ENCODE assay signal across 9 cellular contexts in genomic region chr17:9291912-9292562, GRCh38.
DNase-seq lines count a peak whose midpoint lies in the region; ATAC-seq and TF ChIP-seq lines count a peak whose summit lies in the region.
"Had no signal": no experiment of that assay in that cellular context is flagged by ENCODE, and none has a peak within 500 bp of the region (broad histone marks: within the 10 kb centered on the region; RNA-seq: fewer than 3 reads in every experiment).

No MANE protein-coding gene starts in this region.

- TF ChIP-seq CTCF in GM10248 (IDR thresholded peaks at IDR 0.05; ENCODE audit: control extremely low read depth, extremely low read depth, low read depth, missing control alignments) (peak; percentile 68), MM.1S (IDR thresholded peaks at IDR 0.05; ENCODE audit: low read length) (peak; percentile 31; the same call in 1 of the 2 replicates), prostate gland (IDR thresholded peaks at IDR 0.05) (peak; percentile 47 to 88 (median 68))

- no peak overlapping the region for H3K27ac Mint-ChIP-seq in activated T-cell treated with anti-CD3 and anti-CD28 coated beads, Interleukin-2, amount 50 U/mL, for 72 hours

- 0 out of 2 replicates have a peak, but pooled peaks cover 5% of the 10 kb centered on the region for H3K4me1 ChIP-seq in MM.1S (ENCODE audit: low read length)
- H3K4me1 ChIP-seq in prostate gland (replicated peaks): no peaks in the 10 kb centered on the region

- H3K9me2 ChIP-seq in MM.1S (replicated peaks; ENCODE audit: insufficient read depth, low read length): no peaks in the 10 kb centered on the region

- peak; percentile 68 for DNase-seq in GM10248 (ENCODE audit: extremely low spot score)
- no peak for DNase-seq in MM.1S
- peak; percentile 60 for DNase-seq in activated T-cell treated with anti-CD3 and anti-CD28 coated beads, Interleukin-2, amount 50 U/mL, for 72 hours
- DNase-seq in glomerular visceral epithelial cell (ENCODE audit: extremely low spot score): peak; percentile 23
- peak; percentile 46 for DNase-seq in prostate gland (ENCODE audit: low spot score)
- no peak for DNase-seq in effector CD8-positive, alpha-beta T cell (lab: John Stamatoyannopoulos, UW)

- no peak overlapping the region for H3K4me2 ChIP-seq in MM.1S (ENCODE audit: low read depth, low read length)

- H3K36me3 Mint-ChIP-seq in activated T-cell treated with anti-CD3 and anti-CD28 coated beads, Interleukin-2, amount 50 U/mL, for 72 hours (ENCODE audit: insufficient read depth in 2 of 2): peaks cover 3 to 4% of the 10 kb centered on the region in 2 donors

- H3K27ac ChIP-seq in MM.1S (ENCODE audit: low read length): no peak overlapping the region
- peak overlapping the region; percentile 22 to 41 for H3K27ac ChIP-seq in prostate gland
- H3K27ac ChIP-seq: neutrophil had no signal

- no peaks in the 10 kb centered on the region for H3K36me3 ChIP-seq in MM.1S (replicated peaks; ENCODE audit: insufficient read depth, low read length)
- H3K36me3 ChIP-seq in prostate gland: no peaks in the 10 kb centered on the region
- H3K36me3 ChIP-seq: neutrophil had no signal

- intact Hi-C loops in prostate gland (cut with DNase I): loop anchor here (5.0 kb wide), 1 partner anchor 50 kb away; no protein-coding TSS in a partner anchor

- POLR2A ChIA-PET in GM10248 (lab: Yijun Ruan, JAX): no interaction called here

- peaks cover 0 to 2% of the 10 kb centered on the region in 2 donors for H3K9me3 Mint-ChIP-seq in activated T-cell treated with anti-CD3 and anti-CD28 coated beads, Interleukin-2, amount 50 U/mL, for 72 hours

- H3K27me3 ChIP-seq in MM.1S (replicated peaks; ENCODE audit: insufficient read depth, low read length): no peaks in the 10 kb centered on the region
- no peaks in the 10 kb centered on the region for H3K27me3 ChIP-seq in prostate gland (replicated peaks; ENCODE audit: insufficient read depth)
- H3K27me3 ChIP-seq: neutrophil had no signal

- no peak overlapping the region for H2AFZ ChIP-seq in MM.1S (ENCODE audit: low read length)

- H3K27me3 Mint-ChIP-seq in activated T-cell treated with anti-CD3 and anti-CD28 coated beads, Interleukin-2, amount 50 U/mL, for 72 hours (ENCODE audit: low read depth): no peaks in the 10 kb centered on the region

- H3K79me2 ChIP-seq in MM.1S (ENCODE audit: low read length): no peaks in the 10 kb centered on the region

- peaks cover 41% of the 10 kb centered on the region for H3K4me1 Mint-ChIP-seq in activated T-cell treated with anti-CD3 and anti-CD28 coated beads, Interleukin-2, amount 50 U/mL, for 72 hours (ENCODE audit: low read depth)

- no peak overlapping the region for H3K4me3 ChIP-seq in MM.1S (ENCODE audit: low read length)
- no peak overlapping the region for H3K4me3 ChIP-seq in prostate gland

- TF ChIP-seq POLR2A in prostate gland (IDR thresholded peaks at IDR 0.05): no peak

- H3K9ac ChIP-seq in MM.1S (ENCODE audit: low read length): no peak overlapping the region

- H3F3A ChIP-seq in MM.1S (ENCODE audit: insufficient read depth, low read length): 0 out of 2 replicates have a peak, but pooled peaks cover 8% of the 10 kb centered on the region

- 37% methylated on average over 8 of the region's 8 CpGs for WGBS in prostate gland

- CTCF ChIA-PET in GM10248 (lab: Yijun Ruan, JAX): interaction anchor here (0.8 to 3.3 kb wide), 22 partner anchors 9 to 289 kb away, joined by 3 to 12 read pairs (median 4); no protein-coding TSS in a partner anchor

- H3K4me3 Mint-ChIP-seq in activated T-cell treated with anti-CD3 and anti-CD28 coated beads, Interleukin-2, amount 50 U/mL, for 72 hours: no peak overlapping the region

- ATAC-seq in activated T-cell treated with anti-CD3 and anti-CD28 coated beads, Interleukin-2, amount 50 U/mL, for 72 hours (replicated peaks in 1 of 2): peak in 1 of 2 donors; percentile 22
- no peak for ATAC-seq in GM21717 (IDR thresholded peaks at IDR 0.05; ENCODE audit: unreplicated experiment)
- ATAC-seq in HG02852 (IDR thresholded peaks at IDR 0.05; ENCODE audit: unreplicated experiment): no peak

- H4K20me1 ChIP-seq in MM.1S (ENCODE audit: insufficient read depth, low read length): no peaks in the 10 kb centered on the region

- H3K9me3 ChIP-seq in MM.1S (replicated peaks; ENCODE audit: insufficient read depth, low read length) (no peaks in the 10 kb centered on the region), prostate gland (no peaks in the 10 kb centered on the region)
- H3K9me3 ChIP-seq: neutrophil had no signal

Comparison
In these comparisons a context has a peak if more than half of its experiments do, and no peak if none do; other contexts are left out.
1. DNase-seq: peak in GM10248 (single experiment), activated T-cell treated with anti-CD3 and anti-CD28 coated beads, Interleukin-2, amount 50 U/mL, for 72 hours (2 of 2), glomerular visceral epithelial cell (single experiment) and prostate gland (single experiment); none in MM.1S (single experiment) and effector CD8-positive, alpha-beta T cell (single experiment).
2. Peak in every context shown above with its lines, with median percentiles within 50 percentile points of each other: CTCF ChIP-seq.